Comparison of ENCODE assay signal across 21 cellular contexts in genomic region chr4:40949701-40950100, GRCh38.
"Had no signal": no experiment of that assay in that cellular context is flagged by ENCODE, and none has a peak within 500 bp of the region (broad histone marks: within the 10 kb centered on the region; RNA-seq: fewer than 3 reads in every experiment).

No MANE protein-coding gene starts in this region.

- H3K9me3 ChIP-seq: breast epithelium, transverse colon had no signal

- DNase-seq: activated CD8-positive, alpha-beta memory T cell treated with anti-CD3 and anti-CD28 coated beads for 24 hours; activated CD8-positive, alpha-beta memory T cell treated with anti-CD3 and anti-CD28 coated beads, Interleukin-2, amount 50 U/mL, for 4 hours; activated T-cell treated with anti-CD3 and anti-CD28 coated beads, Interleukin-2, amount 50 U/mL, for 24 hours; effector memory CD4-positive, alpha-beta T cell; naive B cell; posterior cingulate gyrus; stimulated activated CD4-positive, alpha-beta T cell treated with anti-CD3 and anti-CD28 coated beads, Interleukin-4, amount 100 ng/mL, for 24 hours; stimulated activated naive CD4-positive, alpha-beta T cell treated with Interleukin-2 at 50 U/mL for 16 hours; T-helper 9 cell; transverse colon had no signal

- H3K27me3 ChIP-seq: breast epithelium, neural progenitor cell, transverse colon had no signal

- H3K4me3 ChIP-seq: breast epithelium, lung, neural progenitor cell, transverse colon had no signal

- ATAC-seq: activated naive CD4-positive, alpha-beta T cell treated with anti-CD3 and anti-CD28 coated beads, Interleukin-2, amount 50 U/mL, for 72 hours; activated T-helper 17 cell treated with anti-CD3 and anti-CD28 coated beads, Interleukin-2, amount 50 U/mL, for 72 hours; esophagus mucosa; WTC11 had no signal

- FAIRE-seq: astrocyte, frontal cortex, keratinocyte, urothelium cell line had no signal

- H3K9ac ChIP-seq: neural progenitor cell had no signal

- H3K4me2 ChIP-seq: neural progenitor cell had no signal

- H3K36me3 ChIP-seq: breast epithelium, neural progenitor cell, transverse colon had no signal

- H2AFZ ChIP-seq: neural progenitor cell had no signal

- H3K27ac ChIP-seq: neural progenitor cell, transverse colon had no signal
